Comparison of ENCODE assay signal across 8 cellular contexts in genomic region chr20:38446441-38447209, GRCh38. TPM values are rescaled to one million over a fixed set of nuclear protein-coding genes. Genes with fewer than 3 reads are reported as not detected.
DNase-seq lines count a peak whose midpoint lies in the region; ATAC-seq, FAIRE-seq and TF ChIP-seq lines count a peak whose summit lies in the region.

No MANE protein-coding gene starts in this region.

- in situ Hi-C loops in GM23248 (cut with MboI): no loop called here

- no peaks in the 10 kb centered on the region for H3K9me3 Mint-ChIP-seq in activated T-helper 1 cell treated with anti-CD3 and anti-CD28 coated beads, Interleukin-12 subunit alpha, Interleukin-12 subunit beta, Interleukin-2, Interleukin-4 antibody, amounts not matched to agents 30 ng/mL and 10 ng/mL and 1 ng/mL, durations not matched to agents 14 hours and 24 hours and 36 hours
- peaks cover 0 to 1% (median 0%) of the 10 kb centered on the region in 7 donors for H3K9me3 Mint-ChIP-seq in naive B cell

- H3K27me3 ChIP-seq in DND-41 (ENCODE audit: insufficient read depth, low read length, poor library complexity) (no peaks in the 10 kb centered on the region), GM23248 (replicated peaks; ENCODE audit: insufficient read depth) (no peaks in the 10 kb centered on the region), fibroblast of lung (ENCODE audit: control insufficient read depth, insufficient read depth, low read length) (no peaks in the 10 kb centered on the region)

- H2AFZ ChIP-seq in DND-41 (ENCODE audit: low read depth, low read length) (peak overlapping the region; percentile 85), GM23248 (peak overlapping the region; percentile 93), fibroblast of lung (ENCODE audit: low read length) (peak overlapping the region; percentile 74)

- peak overlapping the region; percentile 81 for H3K4me2 ChIP-seq in DND-41 (ENCODE audit: insufficient read depth, low read length)
- peak overlapping the region; percentile 95 for H3K4me2 ChIP-seq in GM23248 (ENCODE audit: unreplicated experiment)
- H3K4me2 ChIP-seq in fibroblast of lung (ENCODE audit: extremely low read depth, insufficient read depth, low read length): peak overlapping the region; percentile 96

- peak; percentile 96 for ATAC-seq in DND-41 (ENCODE audit: insufficient read depth, low read depth)
- peak; percentile 88 to 89 for ATAC-seq in naive B cell (ENCODE audit: low read depth in 2 of 2)

- H3K9me3 ChIP-seq in DND-41 (ENCODE audit: insufficient read depth, low read length, severe bottlenecking) (no peaks in the 10 kb centered on the region), GM23248 (ENCODE audit: low read depth) (no peaks in the 10 kb centered on the region), fibroblast of lung (ENCODE audit: control insufficient read depth, insufficient read depth, low read depth, low read length) (no peaks in the 10 kb centered on the region)

- peak overlapping the region; percentile 80 for H3K27ac Mint-ChIP-seq in activated T-helper 1 cell treated with anti-CD3 and anti-CD28 coated beads, Interleukin-12 subunit alpha, Interleukin-12 subunit beta, Interleukin-2, Interleukin-4 antibody, amounts not matched to agents 30 ng/mL and 10 ng/mL and 1 ng/mL, durations not matched to agents 14 hours and 24 hours and 36 hours
- H3K27ac Mint-ChIP-seq in naive B cell: peak overlapping the region; percentile 47 to 94 (median 83)

- H3K4me1 ChIP-seq in DND-41 (ENCODE audit: insufficient read depth, low read length) (peaks cover 27% of the 10 kb centered on the region), GM23248 (ENCODE audit: insufficient read depth) (peaks cover 29% of the 10 kb centered on the region), fibroblast of lung (ENCODE audit: control insufficient read depth, extremely low read depth, insufficient read depth, low read length) (no peaks in the 10 kb centered on the region)

- H4K20me1 ChIP-seq in DND-41 (ENCODE audit: insufficient read depth, low read length): no peaks in the 10 kb centered on the region
- no peaks in the 10 kb centered on the region for H4K20me1 ChIP-seq in GM23248 (ENCODE audit: insufficient read depth)
- H4K20me1 ChIP-seq in fibroblast of lung (ENCODE audit: control insufficient read depth, extremely low read depth, insufficient read depth, low read length): no peaks in the 10 kb centered on the region

- H3K27ac ChIP-seq in DND-41 (ENCODE audit: low read length): peak overlapping the region; percentile 88
- peak overlapping the region; percentile 54 for H3K27ac ChIP-seq in GM23248
- peak overlapping the region; percentile 76 for H3K27ac ChIP-seq in fibroblast of lung (ENCODE audit: insufficient read depth, low read length)

- FAIRE-seq in RCC 7860 (lab: Jason Lieb, UNC): peak; percentile 16

- WGBS in GM23248 (ENCODE audit: low coverage in 1 of 2, low lambda C conversion rate in 2 of 2, missing lambda C conversion rate in 2 of 2), 2 experiments: 2% methylated on average over 48 to 56 of the region's 56 CpGs

- peaks cover 13% of the 10 kb centered on the region for H3K36me3 Mint-ChIP-seq in activated T-helper 1 cell treated with anti-CD3 and anti-CD28 coated beads, Interleukin-12 subunit alpha, Interleukin-12 subunit beta, Interleukin-2, Interleukin-4 antibody, amounts not matched to agents 30 ng/mL and 10 ng/mL and 1 ng/mL, durations not matched to agents 14 hours and 24 hours and 36 hours (ENCODE audit: low read depth)
- H3K36me3 Mint-ChIP-seq in naive B cell: peaks cover 19 to 24% of the 10 kb centered on the region in 2 donors

- peaks cover 20% of the 10 kb centered on the region for H3K36me3 ChIP-seq in DND-41 (ENCODE audit: insufficient read depth, low read length)
- peaks cover 8% of the 10 kb centered on the region; the same call in 1 of the 2 replicates for H3K36me3 ChIP-seq in GM23248 (ENCODE audit: low read depth)
- H3K36me3 ChIP-seq in fibroblast of lung (ENCODE audit: control insufficient read depth, insufficient read depth, low read length): peaks cover 4% of the 10 kb centered on the region

- 0 out of 2 replicates have a peak, but pooled peaks cover 4% of the 10 kb centered on the region for H3F3A ChIP-seq in GM23248 (ENCODE audit: insufficient read depth)

- H3K9me2 ChIP-seq in GM23248 (ENCODE audit: insufficient read depth): peaks cover 5% of the 10 kb centered on the region; the same call in 1 of the 2 replicates

- H3K4me3 ChIP-seq in DND-41 (ENCODE audit: low read depth in 1 of 2, low read length in 2 of 2) (peak overlapping the region; percentile 55 to 88; a peak in 3 of 4 replicates), GM23248 (peak overlapping the region; percentile 91), fibroblast of lung (replicated peaks in 1 of 4; ENCODE audit: control extremely low read depth in 1 of 4, insufficient read depth in 1 of 4, low read depth in 3 of 4, low read length in 4 of 4) (peak overlapping the region; percentile 70 to 100 (median 80))

- H3K79me2 ChIP-seq in DND-41 (ENCODE audit: insufficient read depth, low read length) (peaks cover 20% of the 10 kb centered on the region), GM23248 (ENCODE audit: insufficient read depth) (peaks cover 26% of the 10 kb centered on the region; the same call in 1 of the 2 replicates), fibroblast of lung (ENCODE audit: control insufficient read depth, insufficient read depth, low read length) (no peaks in the 10 kb centered on the region)

- intact Hi-C loops in activated T-helper 1 cell treated with anti-CD3 and anti-CD28 coated beads, Interleukin-12 subunit alpha, Interleukin-12 subunit beta, Interleukin-2, Interleukin-4 antibody, amounts not matched to agents 30 ng/mL and 10 ng/mL and 1 ng/mL, durations not matched to agents 14 hours and 24 hours and 36 hours (cut with micrococcal nuclease): loop anchor here (1.0 kb wide), 2 partner anchors 11 to 26 kb away; partner anchors contain the start of genes RALGAPB and SNHG17

- peaks cover 8% of the 10 kb centered on the region for H3K27me3 Mint-ChIP-seq in activated T-helper 1 cell treated with anti-CD3 and anti-CD28 coated beads, Interleukin-12 subunit alpha, Interleukin-12 subunit beta, Interleukin-2, Interleukin-4 antibody, amounts not matched to agents 30 ng/mL and 10 ng/mL and 1 ng/mL, durations not matched to agents 14 hours and 24 hours and 36 hours (ENCODE audit: insufficient read depth)
- H3K27me3 Mint-ChIP-seq in naive B cell: peaks cover 7 to 15% (median 15%) of the 10 kb centered on the region in 3 donors

- H3K9ac ChIP-seq in DND-41 (ENCODE audit: low read depth, low read length): peak overlapping the region; percentile 96
- H3K9ac ChIP-seq in GM23248: peak overlapping the region; percentile 98
- H3K9ac ChIP-seq in fibroblast of lung (ENCODE audit: insufficient read depth, low read length): peak overlapping the region; percentile 77

- TF ChIP-seq CTCF in DND-41 (IDR thresholded peaks at IDR 0.05; ENCODE audit: borderline replicate concordance, extremely low read depth, low read length, poor library complexity, severe bottlenecking) (peak; percentile 92), fibroblast of lung (conservative IDR thresholded peaks at IDR 0.05 in 1 of 2, IDR thresholded peaks at IDR 0.05 in 1 of 2; ENCODE audit: low read depth in 1 of 2, low read length in 2 of 2) (peak; percentile 84 to 87)

- peak; percentile 90 for DNase-seq in DND-41
- peak; percentile 93 for DNase-seq in GM23248
- peak; percentile 87 for DNase-seq in LHCN-M2 (ENCODE audit: low read depth)
- peak; percentile 84 for DNase-seq in RCC 7860 (ENCODE audit: low spot score)
- DNase-seq in activated T-helper 1 cell treated with anti-CD3 and anti-CD28 coated beads, Interleukin-12 subunit alpha, Interleukin-12 subunit beta, Interleukin-2, Interleukin-4 antibody, amounts not matched to agents 30 ng/mL and 10 ng/mL and 1 ng/mL, durations not matched to agents 14 hours and 24 hours and 36 hours (ENCODE audit: low spot score): peak; percentile 88
- DNase-seq in fibroblast of lung (ENCODE audit: low read depth in 2 of 2): peak; percentile 95 to 96
- peak; percentile 87 for DNase-seq in naive B cell
- peak; percentile 88 to 89 for DNase-seq in stimulated activated CD8-positive, alpha-beta memory T cell treated with anti-CD3 and anti-CD28 coated beads, Interleukin-7, amount 100 ng/mL, for 48 hours (ENCODE audit: extremely low read depth in 1 of 2, low read depth in 1 of 2)

- H3K4me1 Mint-ChIP-seq in activated T-helper 1 cell treated with anti-CD3 and anti-CD28 coated beads, Interleukin-12 subunit alpha, Interleukin-12 subunit beta, Interleukin-2, Interleukin-4 antibody, amounts not matched to agents 30 ng/mL and 10 ng/mL and 1 ng/mL, durations not matched to agents 14 hours and 24 hours and 36 hours (ENCODE audit: low read depth): peaks cover 38% of the 10 kb centered on the region
- H3K4me1 Mint-ChIP-seq in naive B cell: peaks cover 25 to 33% (median 32%) of the 10 kb centered on the region in 3 donors

- peak overlapping the region; percentile 84 for H3K4me3 Mint-ChIP-seq in activated T-helper 1 cell treated with anti-CD3 and anti-CD28 coated beads, Interleukin-12 subunit alpha, Interleukin-12 subunit beta, Interleukin-2, Interleukin-4 antibody, amounts not matched to agents 30 ng/mL and 10 ng/mL and 1 ng/mL, durations not matched to agents 14 hours and 24 hours and 36 hours
- H3K4me3 Mint-ChIP-seq in naive B cell: peak overlapping the region; percentile 84 to 91 (median 90)

RNA-seq across cellular contexts. Expression of gene SNHG17, which starts 11.5 kb away (rescaled TPM):
- total RNA-seq in GM23248 (2014; rRNA removed; shearing (Covaris generic)): 5.4 and 15.2 TPM in 2 replicates
- polyA plus RNA-seq in GM23248 (2016; fragmentation: Nextera tagmentation; extraction: Ambion mirVana) (28.0 and 29.1 TPM in 2 replicates), fibroblast of lung (15.0 and 50.2 TPM in 2 replicates), naive B cell (ENCODE audit: low read depth in 6 of 6) (10 to 100 TPM; 25.8 to 100.0 (median 56.5) TPM)
- total RNA-seq in LHCN-M2 (2014; rRNA removed) (5.6 and 6.7 TPM in 2 replicates), fibroblast of lung (5.4 and 10.6 TPM in 2 replicates)
- polyA plus RNA-seq in LHCN-M2 (2012): 16.3 TPM
- 89.8 and 104 TPM in 2 replicates for total RNA-seq in activated T-helper 1 cell treated with anti-CD3 and anti-CD28 coated beads, Interleukin-12 subunit alpha, Interleukin-12 subunit beta, Interleukin-2, Interleukin-4 antibody, amounts not matched to agents 30 ng/mL and 10 ng/mL and 1 ng/mL, durations not matched to agents 14 hours and 24 hours and 36 hours
- polyA plus RNA-seq in fibroblast of lung (2012): 20.8 and 99.2 TPM in 2 replicates
- 17.0 and 65.8 TPM in 2 replicates for polyA minus RNA-seq in fibroblast of lung (ENCODE audit: low replicate concordance)

RNA-seq across cellular contexts. Expression of gene RALGAPB, which starts 26.0 kb away (rescaled TPM):
- total RNA-seq in GM23248 (2014; rRNA removed; shearing (Covaris generic)): 20.2 and 25.8 TPM in 2 replicates
- polyA plus RNA-seq in GM23248 (2016; fragmentation: Nextera tagmentation; extraction: Ambion mirVana): 8.1 and 9.8 TPM in 2 replicates
- 18.0 and 21.4 TPM in 2 replicates for total RNA-seq in LHCN-M2 (2014; rRNA removed)
- polyA plus RNA-seq in LHCN-M2 (2012): 8.4 TPM
- total RNA-seq in activated T-helper 1 cell treated with anti-CD3 and anti-CD28 coated beads, Interleukin-12 subunit alpha, Interleukin-12 subunit beta, Interleukin-2, Interleukin-4 antibody, amounts not matched to agents 30 ng/mL and 10 ng/mL and 1 ng/mL, durations not matched to agents 14 hours and 24 hours and 36 hours: 31.0 and 32.4 TPM in 2 replicates
- 22.1 and 31.4 TPM in 2 replicates for total RNA-seq in fibroblast of lung
- 15.6 and 19.5 TPM in 2 replicates for polyA plus RNA-seq in fibroblast of lung
- 12.7 and 15.4 TPM in 2 replicates for polyA plus RNA-seq in fibroblast of lung (2012)
- polyA minus RNA-seq in fibroblast of lung (ENCODE audit: low replicate concordance): 13.8 and 15.2 TPM in 2 replicates
- 10 to 100 TPM in 5 of 6 donors, 1 to 10 TPM in 1; 6.3 to 17.4 (median 11.8) TPM for polyA plus RNA-seq in naive B cell (ENCODE audit: low read depth in 6 of 6)

Comparison
In these comparisons a context has a peak if more than half of its experiments do, and no peak if none do; other contexts are left out.
1. Peak in every context shown above with its lines: DNase-seq, ATAC-seq, H3K4me3 ChIP-seq and H3K27ac ChIP-seq.